In the genomic region with DNA sequence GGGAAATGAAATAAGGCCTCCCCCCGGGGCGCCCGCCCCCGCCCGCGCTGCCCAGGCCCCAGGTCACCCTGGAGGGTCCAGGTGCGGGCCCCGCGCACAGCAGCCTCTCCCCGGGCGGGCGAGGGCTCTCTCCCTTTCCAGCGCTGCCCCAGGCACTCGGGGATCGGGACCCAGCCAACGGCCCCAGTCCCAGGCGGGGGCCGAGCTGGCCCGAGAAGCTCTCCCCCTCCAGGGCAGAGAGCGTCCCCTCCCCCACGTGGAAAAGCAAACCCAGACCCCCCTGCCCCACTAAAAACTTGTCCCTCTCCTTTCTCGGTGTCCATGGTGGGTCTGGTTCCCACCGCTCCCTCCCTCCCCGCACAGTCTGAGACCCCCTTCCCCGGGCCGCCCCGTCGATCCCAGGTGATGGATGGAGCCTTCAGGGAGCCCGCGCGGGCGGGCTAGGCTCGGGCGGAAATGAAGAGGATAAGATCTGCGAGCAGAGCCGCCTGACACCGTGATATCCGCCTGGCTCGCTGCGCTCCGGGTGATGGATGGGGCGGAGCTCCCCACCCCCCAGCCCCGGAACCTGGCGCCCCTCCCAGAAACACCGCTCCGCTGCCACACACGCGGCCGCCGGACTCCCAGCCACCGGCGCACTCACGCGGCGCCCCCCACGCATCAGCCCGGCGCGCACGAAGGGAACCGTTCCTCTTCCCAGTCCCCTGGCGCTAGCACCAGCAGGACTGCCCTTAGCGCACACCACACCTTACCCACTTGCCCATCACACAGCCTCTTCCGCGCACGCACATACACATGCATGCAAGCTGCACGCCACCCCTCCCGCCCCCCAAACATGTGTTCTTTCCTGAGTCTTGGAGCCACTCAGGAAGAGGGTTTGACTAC, we compare ENCODE assay signal across 8 cellular contexts.
DNase-seq lines count a peak whose midpoint lies in the region; ATAC-seq and TF ChIP-seq lines count a peak whose summit lies in the region.

No MANE protein-coding gene starts in this region.

- intact Hi-C loops in colonic mucosa (cut with DNase I): no loop called here

- peak overlapping the region; percentile 44 for H3K4me3 ChIP-seq in AG04449 (ENCODE audit: low read depth, low read length)
- H3K4me3 ChIP-seq in Jurkat, Clone E6-1 (ENCODE audit: low read length): peak overlapping the region; percentile 72
- H3K4me3 ChIP-seq in colonic mucosa: peak overlapping the region; percentile 49

- H3K9ac ChIP-seq in colonic mucosa (ENCODE audit: low read depth in 2 of 2, low read length in 2 of 2): peak overlapping the region in 1 of 2 donors; percentile 58

- no peaks in the 10 kb centered on the region for H3K36me3 ChIP-seq in colonic mucosa

- peaks cover 60% of the 10 kb centered on the region for H3K27me3 ChIP-seq in colonic mucosa

- CTCF ChIA-PET in AG04449 (lab: Yijun Ruan, JAX): interaction anchor here (1.2 to 6.3 kb wide), 2 partner anchors 12 to 18 kb away, joined by 3 to 42 read pairs; no protein-coding TSS in a partner anchor

- peak overlapping the region; percentile 72 for H3K27ac ChIP-seq in colonic mucosa

- no peaks in the 10 kb centered on the region for H3K4me1 ChIP-seq in colonic mucosa

- DNase-seq in AG04449 (ENCODE audit: low read depth, low spot score): no peak
- peak; percentile 81 for DNase-seq in Jurkat, Clone E6-1 (ENCODE audit: low read depth, low spot score)
- DNase-seq in activated CD4-positive, alpha-beta T cell treated with anti-CD3 and anti-CD28 coated beads for 24 hours (ENCODE audit: low read depth in 2 of 2): peak; percentile 51 to 63
- DNase-seq in colonic mucosa: peak; percentile 50
- DNase-seq in mucosa of gallbladder (ENCODE audit: low spot score): peak; percentile 44
- peak; percentile 49 to 65 for DNase-seq in stimulated activated CD8-positive, alpha-beta memory T cell treated with anti-CD3 and anti-CD28 coated beads, Interleukin-7, amount 100 ng/mL, for 48 hours (ENCODE audit: extremely low read depth in 1 of 2, low read depth in 1 of 2)
- DNase-seq in epidermal melanocyte (ENCODE audit: insufficient read length, low spot score): no peak

- ATAC-seq in GM19035 (IDR thresholded peaks at IDR 0.05; ENCODE audit: unreplicated experiment): peak; percentile 43

- POLR2A ChIA-PET in AG04449 (lab: Yijun Ruan, JAX): no interaction called here

- no peaks in the 10 kb centered on the region for H3K9me3 ChIP-seq in colonic mucosa

- no peak for TF ChIP-seq CTCF in AG04449 (IDR thresholded peaks at IDR 0.05; ENCODE audit: insufficient read depth, low read length, missing control alignments)
- no peak for TF ChIP-seq CTCF in colonic mucosa (IDR thresholded peaks at IDR 0.05)

Comparison
In these comparisons a context has a peak if more than half of its experiments do, and no peak if none do; other contexts are left out.
1. DNase-seq: peak in Jurkat, Clone E6-1 (single experiment), activated CD4-positive, alpha-beta T cell treated with anti-CD3 and anti-CD28 coated beads for 24 hours (2 of 2), colonic mucosa (single experiment), mucosa of gallbladder (single experiment) and stimulated activated CD8-positive, alpha-beta memory T cell treated with anti-CD3 and anti-CD28 coated beads, Interleukin-7, amount 100 ng/mL, for 48 hours (2 of 2); none in AG04449 (single experiment) and epidermal melanocyte (single experiment).
2. Peak in every context shown above with its lines, with median percentiles within 50 percentile points of each other: H3K4me3 ChIP-seq.